Comparison of ENCODE assay signal across 2 cellular contexts in genomic region chr9:133910855-133911514, GRCh38.
TF ChIP-seq lines count a peak whose summit lies in the region.

No MANE protein-coding gene starts in this region.

TF ChIP-seq in liver, 16 proteins besides CTCF, POLR2A, EP300 and RAD21:
- TF ChIP-seq RXRA (IDR thresholded peaks at IDR 0.05) = peak in 1 of 2 donors; percentile 12
- TF ChIP-seq HNF4G (IDR thresholded peaks at IDR 0.05) = no peak

TF ChIP-seq in HepG2, 621 proteins besides CTCF, POLR2A, EP300 and RAD21:
- no peak for TF ChIP-seq ZNF770 (CRISPR knock-in tag; IDR thresholded peaks at IDR 0.05)
- TF ChIP-seq GTF2F1 (IDR thresholded peaks at IDR 0.05; ENCODE audit: low read length) = no peak
- TF ChIP-seq SIN3A (IDR thresholded peaks at IDR 0.05; ENCODE audit: borderline replicate concordance, low read depth, low read length) = no peak
- no peak for TF ChIP-seq THYN1 (CRISPR knock-in tag; IDR thresholded peaks at IDR 0.05; ENCODE audit: borderline replicate concordance, low read depth)
- TF ChIP-seq RNF2 (conservative IDR thresholded peaks at IDR 0.05; ENCODE audit: low read depth) = no peak
- no peak for TF ChIP-seq ZNF468 (CRISPR knock-in tag; IDR thresholded peaks at IDR 0.05)
- TF ChIP-seq ESRRA (CRISPR knock-in tag; IDR thresholded peaks at IDR 0.05; ENCODE audit: low read depth) = no peak
- no peak for TF ChIP-seq BCL3 (CRISPR knock-in tag; IDR thresholded peaks at IDR 0.05)
- no peak for TF ChIP-seq SP4 (CRISPR knock-in tag; IDR thresholded peaks at IDR 0.05)
- no peak for TF ChIP-seq ZNF331 (CRISPR knock-in tag; IDR thresholded peaks at IDR 0.05)
- TF ChIP-seq ZNF878 (CRISPR knock-in tag; IDR thresholded peaks at IDR 0.05) = no peak
- no peak for TF ChIP-seq SP5 (CRISPR knock-in tag; IDR thresholded peaks at IDR 0.05; ENCODE audit: borderline replicate concordance, low read depth)
- no peak for TF ChIP-seq AHDC1 (CRISPR knock-in tag; IDR thresholded peaks at IDR 0.05; ENCODE audit: borderline replicate concordance)
- no peak for TF ChIP-seq XBP1 (CRISPR knock-in tag; IDR thresholded peaks at IDR 0.05)
TF ChIP-seq in HepG2: peak in this region for 0.
